ENCODE assay signal across 8 cellular contexts in genomic region chr1:35268282-35269189, GRCh38. TPM values are rescaled to one million over a fixed set of nuclear protein-coding genes. Genes with fewer than 3 reads are reported as not detected.
DNase-seq lines count a peak whose midpoint lies in the region; ATAC-seq and TF ChIP-seq lines count a peak whose summit lies in the region.

TSS of gene ZMYM4 (plus strand) at chr1:35268709. CDS start at chr1:35269047, 338 bp downstream.

- H3K4me3 ChIP-seq in astrocyte of the cerebellum (ENCODE audit: low read depth, low read length) (peak within 1 kb of the TSS; percentile 80), hepatocyte (peak within 1 kb of the TSS; percentile 76)

- ATAC-seq in HG02938 (IDR thresholded peaks at IDR 0.05; ENCODE audit: unreplicated experiment), result peak; percentile 87
- no peak for ATAC-seq in HG02884 (IDR thresholded peaks at IDR 0.05; ENCODE audit: unreplicated experiment)

- WGBS in hepatocyte (ENCODE audit: low lambda C conversion rate, missing lambda C conversion rate), result 3% methylated on average over 41 of the region's 65 CpGs

- DNase-seq in GM13977 (ENCODE audit: low spot score) (peak; percentile 95), NCI-H187 treated with DMSO at 0.1 percent for 48 hours (lab: John Stamatoyannopoulos, UW) (peak; percentile 59), T-helper 9 cell (peak; percentile 70), astrocyte of the cerebellum (ENCODE audit: low read depth) (peak; percentile 99), hepatocyte (ENCODE audit: low spot score) (peak; percentile 98), renal cortical epithelial cell (ENCODE audit: low read depth) (peak; percentile 95)

- no peaks in the 10 kb centered on the region for H3K9me3 ChIP-seq in hepatocyte (ENCODE audit: low read depth)

- peak within 1 kb of the TSS; percentile 93 for H3K27ac ChIP-seq in hepatocyte

- H3K9me2 ChIP-seq in hepatocyte (replicated peaks; ENCODE audit: insufficient read depth), result no peaks in the 10 kb centered on the region

- H3K36me3 ChIP-seq in hepatocyte (replicated peaks; ENCODE audit: insufficient read depth, low read depth), result no peaks in the 10 kb centered on the region

- in situ Hi-C loops in GM13977 (cut with MboI; ENCODE audit: low pct_unique_long_range_greater_than_20kb, low sequenced_read_pairs, unreplicated experiment) (no loop called here), astrocyte of the cerebellum (cut with HindIII; ENCODE audit: low sequenced_read_pairs) (no loop called here)

- TF ChIP-seq CTCF in GM13977 (IDR thresholded peaks at IDR 0.05; ENCODE audit: extremely low read depth, insufficient read depth, missing control alignments) (no peak), astrocyte of the cerebellum (IDR thresholded peaks at IDR 0.05; ENCODE audit: low read depth, low read length, missing control alignments) (no peak), hepatocyte (IDR thresholded peaks at IDR 0.05; ENCODE audit: poor library complexity) (no peak)

- H3K27me3 ChIP-seq in hepatocyte, result no peaks in the 10 kb centered on the region

- H4K20me1 ChIP-seq in hepatocyte (ENCODE audit: insufficient read depth, poor library complexity, severe bottlenecking), result peaks cover 15% of the 10 kb centered on the region

- H3K4me1 ChIP-seq in hepatocyte (ENCODE audit: insufficient read depth), result peaks cover 5% of the 10 kb centered on the region

- peak within 1 kb of the TSS; percentile 80 for H3K4me2 ChIP-seq in hepatocyte

- peaks cover 48% of the 10 kb centered on the region for H3K79me2 ChIP-seq in hepatocyte

- peak within 1 kb of the TSS; percentile 69 for H2AFZ ChIP-seq in hepatocyte

RNA-seq across cellular contexts. Expression of gene ZMYM4, which starts in this region (rescaled TPM):
- total RNA-seq in hepatocyte (35.5 and 43.4 TPM in 2 replicates), renal cortical epithelial cell (28.1 and 52.3 TPM in 2 replicates)
- 17.6 and 24.5 TPM in 2 replicates for polyA plus RNA-seq in hepatocyte
